Comparison of ENCODE assay signal across 20 cellular contexts in genomic region chr2:79275863-79276262, GRCh38.
"Had no signal": no experiment of that assay in that cellular context is flagged by ENCODE, and none has a peak within 500 bp of the region (broad histone marks: within the 10 kb centered on the region; RNA-seq: fewer than 3 reads in every experiment).

No MANE protein-coding gene starts in this region.

- ATAC-seq: effector memory CD8-positive, alpha-beta T cell; foreskin keratinocyte; gastroesophageal sphincter; heart left ventricle; left cardiac atrium; left lung; left ventricle myocardium superior; lower lobe of right lung; mucosa of descending colon; naive thymus-derived CD8-positive, alpha-beta T cell had no signal

- H3K4me1 ChIP-seq: colonic mucosa, esophagus muscularis mucosa, foreskin keratinocyte, gastroesophageal sphincter, heart left ventricle, left lung, lower lobe of right lung had no signal

- H3K36me3 ChIP-seq: colonic mucosa, esophagus muscularis mucosa, gastroesophageal sphincter, heart left ventricle, left lung, lower lobe of right lung had no signal

- H3K27ac ChIP-seq: colonic mucosa, esophagus muscularis mucosa, foreskin keratinocyte, gastroesophageal sphincter, heart left ventricle, hepatocyte, left lung, lower lobe of right lung had no signal

- H3K27ac Mint-ChIP-seq: dendritic cell treated with granulocyte-macrophage colony-stimulating factor and Interleukin-4, amounts not matched to agents 40 ng/mL and 50 ng/mL, for 4 days; effector memory CD8-positive, alpha-beta T cell; endodermal cell; mesothelial cell of epicardium; naive B cell; naive thymus-derived CD8-positive, alpha-beta T cell had no signal

- H3K4me3 Mint-ChIP-seq: dendritic cell treated with granulocyte-macrophage colony-stimulating factor and Interleukin-4, amounts not matched to agents 40 ng/mL and 50 ng/mL, for 4 days; effector memory CD8-positive, alpha-beta T cell; endodermal cell; mesothelial cell of epicardium; naive B cell; naive thymus-derived CD8-positive, alpha-beta T cell had no signal

- H3K36me3 Mint-ChIP-seq: mesothelial cell of epicardium, naive B cell had no signal

- H3K27me3 Mint-ChIP-seq: dendritic cell treated with granulocyte-macrophage colony-stimulating factor and Interleukin-4, amounts not matched to agents 40 ng/mL and 50 ng/mL, for 4 days; effector memory CD8-positive, alpha-beta T cell; naive B cell had no signal

- H3K27me3 ChIP-seq: colonic mucosa, esophagus muscularis mucosa, foreskin keratinocyte, gastroesophageal sphincter, heart left ventricle, hepatocyte, left lung had no signal

- H3K9me3 ChIP-seq: colonic mucosa had no signal

- DNase-seq: colonic mucosa; cortex of kidney; effector CD8-positive, alpha-beta T cell; effector memory CD8-positive, alpha-beta T cell; endodermal cell; foreskin keratinocyte; heart left ventricle; left cardiac atrium; left lung; left ventricle myocardium superior; lower lobe of right lung; mesenchymal stem cell; mucosa of descending colon; naive B cell; naive thymus-derived CD8-positive, alpha-beta T cell had no signal

- H3K4me1 Mint-ChIP-seq: naive B cell; naive thymus-derived CD8-positive, alpha-beta T cell had no signal

- H3K4me3 ChIP-seq: colonic mucosa, esophagus muscularis mucosa, gastroesophageal sphincter, heart left ventricle, hepatocyte, left lung, lower lobe of right lung, mucosa of descending colon had no signal
